In genomic region chr5:56081053-56081642, GRCh38 we compare ENCODE assay signal across 8 cellular contexts.
DNase-seq lines count a peak whose midpoint lies in the region; ATAC-seq, FAIRE-seq and TF ChIP-seq lines count a peak whose summit lies in the region.
"Not testable (repeated sequence)": the region's sequence is repeated elsewhere in the genome, so short reads cannot be mapped to it uniquely, and the experiment has no call there.

No MANE protein-coding gene starts in this region.

- TF ChIP-seq EP300 in GM12878 (IDR thresholded peaks at IDR 0.05; ENCODE audit: borderline replicate concordance in 1 of 2, control insufficient read depth in 1 of 2, low read depth in 2 of 2, low read length in 2 of 2): not testable (repeated sequence)

- H3K4me3 Mint-ChIP-seq in T-helper 2 cell treated with Interferon-gamma antibody and Interleukin-4, amounts not matched to agents 5 μg/mL and 100 μg/mL, for 36 hours: peak overlapping the region; percentile 74
- peak overlapping the region; percentile 3 to 66 for H3K4me3 Mint-ChIP-seq in stimulated activated naive CD8-positive, alpha-beta T cell treated with anti-CD3 and anti-CD28 coated beads, Interleukin-15, amount 100 ng/mL, for 72 hours

- RAD21 ChIA-PET in GM12878 (lab: Charles Lee; ENCODE audit: unreplicated experiment): interaction anchor here (0.8 to 6.0 kb wide), 14 partner anchors 8 to 145 kb away, joined by 3 to 92 read pairs (median 14); partner anchors contain the start of gene IL6ST

- FAIRE-seq in GM12878 (lab: Jason Lieb, UNC): peak; percentile 31

- not testable (repeated sequence) for H3K9me3 ChIP-seq in GM12878 (replicated peaks; ENCODE audit: control insufficient read depth, insufficient read depth, low read length)

- H3K27me3 ChIP-seq in GM12878 (replicated peaks in 1 of 2; ENCODE audit: control insufficient read depth in 2 of 2, insufficient read depth in 2 of 2, low read length in 1 of 2): not testable (repeated sequence)

- in situ Hi-C loops in GM12878 (cut with MboI): not testable (repeated sequence)

- SMC1A ChIA-PET in GM12878 (lab: Charles Lee; ENCODE audit: uncharacterized antibody, unreplicated experiment): interaction anchor here (0.7 to 7.8 kb wide), 16 partner anchors 9 to 119 kb away, joined by 3 to 130 read pairs (median 6); no protein-coding TSS in a partner anchor

- peak overlapping the region; percentile 82 for H3K27ac Mint-ChIP-seq in T-helper 2 cell treated with Interferon-gamma antibody and Interleukin-4, amounts not matched to agents 5 μg/mL and 100 μg/mL, for 36 hours
- peak overlapping the region in 1 of 2 donors; percentile 86 for H3K27ac Mint-ChIP-seq in stimulated activated naive CD8-positive, alpha-beta T cell treated with anti-CD3 and anti-CD28 coated beads, Interleukin-15, amount 100 ng/mL, for 72 hours

- not testable (repeated sequence) for TF ChIP-seq CTCF in GM12878 (IDR thresholded peaks at IDR 0.05 in 2 of 3, conservative IDR thresholded peaks at IDR 0.05 in 1 of 3; ENCODE audit: control insufficient read depth in 2 of 3, extremely low read depth in 1 of 3, insufficient read depth in 1 of 3, low read depth in 3 of 3, low read length in 3 of 3)

- ATAC-seq in GM19395 (IDR thresholded peaks at IDR 0.05; ENCODE audit: unreplicated experiment) (peak; percentile 50), HG02623 (IDR thresholded peaks at IDR 0.05; ENCODE audit: unreplicated experiment) (peak; percentile 31), HG03196 (IDR thresholded peaks at IDR 0.05; ENCODE audit: unreplicated experiment) (peak; percentile 47), GM12878 (peak; percentile 64)
- ATAC-seq in stimulated activated naive CD8-positive, alpha-beta T cell treated with anti-CD3 and anti-CD28 coated beads, Interleukin-15, amount 100 ng/mL, for 72 hours: peak; percentile 94

- H3K4me3 ChIP-seq in GM12878: not testable (repeated sequence)

- not testable (repeated sequence) for H3K36me3 Mint-ChIP-seq in T-helper 2 cell treated with Interferon-gamma antibody and Interleukin-4, amounts not matched to agents 5 μg/mL and 100 μg/mL, for 36 hours (ENCODE audit: low read depth)

- H3K27me3 Mint-ChIP-seq in T-helper 2 cell treated with Interferon-gamma antibody and Interleukin-4, amounts not matched to agents 5 μg/mL and 100 μg/mL, for 36 hours (ENCODE audit: low read depth); stimulated activated naive CD8-positive, alpha-beta T cell treated with anti-CD3 and anti-CD28 coated beads, Interleukin-15, amount 100 ng/mL, for 72 hours: not testable (repeated sequence)

- BruUV-seq in GM12878 (replicated peaks; lab: Mats Ljungman, UMichigan): not testable (repeated sequence)

- DNase-seq in DMS53 (lab: John Stamatoyannopoulos, UW): peak; percentile 22
- DNase-seq in T-helper 2 cell treated with Interferon-gamma antibody and Interleukin-4, amounts not matched to agents 5 μg/mL and 100 μg/mL, for 36 hours (ENCODE audit: low spot score); GM12878 (ENCODE audit: low read depth, low spot score); stimulated activated naive CD8-positive, alpha-beta T cell treated with anti-CD3 and anti-CD28 coated beads, Interleukin-15, amount 100 ng/mL, for 72 hours: not testable (repeated sequence)
- DNase-seq in kidney tubule cell (ENCODE audit: low spot score): peak; percentile 28

- not testable (repeated sequence) for TF ChIP-seq POLR2A in GM12878 (IDR thresholded peaks at IDR 0.05; ENCODE audit: low read depth, low read length)

- CTCF ChIA-PET in GM12878 (lab: Yijun Ruan, JAX): interaction anchor here (0.7 to 4.6 kb wide), 8 partner anchors 9 to 120 kb away, joined by 3 to 24 read pairs (median 4); no protein-coding TSS in a partner anchor

- intact Hi-C loops in GM12878 (cut with micrococcal nuclease; ENCODE audit: unreplicated experiment): loop anchor here (2.0 kb wide), 1 partner anchor 54 kb away; no protein-coding TSS in a partner anchor

- H3K36me3 ChIP-seq in GM12878 (ENCODE audit: control insufficient read depth in 2 of 2, insufficient read depth in 2 of 2, low read length in 1 of 2): not testable (repeated sequence)

- peak overlapping the region; percentile 35 for H3K27ac ChIP-seq in GM12878 (ENCODE audit: control insufficient read depth, insufficient read depth)

- not testable (repeated sequence) for H2AFZ ChIP-seq in GM12878 (ENCODE audit: control insufficient read depth, low read depth, low read length)

- POLR2A ChIA-PET in GM12878 (lab: Charles Lee): interaction anchor here (0.6 to 4.2 kb wide), 6 partner anchors 9 to 92 kb away, joined by 3 to 38 read pairs (median 5); partner anchors contain the start of gene IL6ST

- H3K79me2 ChIP-seq in GM12878 (ENCODE audit: control insufficient read depth, insufficient read depth, low read length): not testable (repeated sequence)

- H3K9me3 Mint-ChIP-seq in T-helper 2 cell treated with Interferon-gamma antibody and Interleukin-4, amounts not matched to agents 5 μg/mL and 100 μg/mL, for 36 hours; stimulated activated naive CD8-positive, alpha-beta T cell treated with anti-CD3 and anti-CD28 coated beads, Interleukin-15, amount 100 ng/mL, for 72 hours: not testable (repeated sequence)

- TF ChIP-seq RAD21 in GM12878 (IDR thresholded peaks at IDR 0.05; ENCODE audit: insufficient read depth, low read depth, low read length): not testable (repeated sequence)

- peak overlapping the region; percentile 32; the same call in 1 of the 2 replicates for H3K4me2 ChIP-seq in GM12878 (ENCODE audit: control insufficient read depth, insufficient read depth)

- peaks cover 21% of the 10 kb centered on the region for H3K4me1 ChIP-seq in GM12878 (ENCODE audit: control insufficient read depth, insufficient read depth, low read length)

- peak overlapping the region; percentile 9; the same call in 1 of the 2 replicates for H3K9ac ChIP-seq in GM12878 (ENCODE audit: control insufficient read depth, insufficient read depth, low read length)

- H4K20me1 ChIP-seq in GM12878 (ENCODE audit: control insufficient read depth, insufficient read depth): not testable (repeated sequence)

- H3K4me1 Mint-ChIP-seq in T-helper 2 cell treated with Interferon-gamma antibody and Interleukin-4, amounts not matched to agents 5 μg/mL and 100 μg/mL, for 36 hours (ENCODE audit: low read depth): peaks cover 43% of the 10 kb centered on the region
- H3K4me1 Mint-ChIP-seq in stimulated activated naive CD8-positive, alpha-beta T cell treated with anti-CD3 and anti-CD28 coated beads, Interleukin-15, amount 100 ng/mL, for 72 hours: peaks cover 59% of the 10 kb centered on the region

TF ChIP-seq in GM12878, 131 proteins besides CTCF, POLR2A, EP300 and RAD21 (continues in another document):
- TF ChIP-seq HDGF (IDR thresholded peaks at IDR 0.05) (peak; percentile 50), IKZF2 (IDR thresholded peaks at IDR 0.05) (0 out of 4 replicates have a peak, but pooled peaks of 1 of the 2 experiments have one; percentile 14), SMC3 (IDR thresholded peaks at IDR 0.05; ENCODE audit: borderline replicate concordance, low read length) (peak; percentile 31; the same call in 1 of the 2 replicates), JUND (IDR thresholded peaks at IDR 0.05; ENCODE audit: low read depth, low read length) (0 out of 2 replicates have a peak, but pooled peaks have one; percentile 41), MLLT1 (IDR thresholded peaks at IDR 0.05) (peak; percentile 11; the same call in 1 of the 2 replicates), CUX1 (IDR thresholded peaks at IDR 0.05; ENCODE audit: insufficient replicate concordance, low read depth, low read length) (peak; percentile 10)

Comparison
In these comparisons a context has a peak if more than half of its experiments do, and no peak if none do; other contexts are left out.
1. ATAC-seq: peak in every context shown above with its lines; median percentile 94 in stimulated activated naive CD8-positive, alpha-beta T cell treated with anti-CD3 and anti-CD28 coated beads, Interleukin-15, amount 100 ng/mL, for 72 hours; 64 in GM12878; 50 in GM19395; 47 in HG03196; 31 in HG02623.